Comparison of ENCODE assay signal across 25 cellular contexts in the genomic region with DNA sequence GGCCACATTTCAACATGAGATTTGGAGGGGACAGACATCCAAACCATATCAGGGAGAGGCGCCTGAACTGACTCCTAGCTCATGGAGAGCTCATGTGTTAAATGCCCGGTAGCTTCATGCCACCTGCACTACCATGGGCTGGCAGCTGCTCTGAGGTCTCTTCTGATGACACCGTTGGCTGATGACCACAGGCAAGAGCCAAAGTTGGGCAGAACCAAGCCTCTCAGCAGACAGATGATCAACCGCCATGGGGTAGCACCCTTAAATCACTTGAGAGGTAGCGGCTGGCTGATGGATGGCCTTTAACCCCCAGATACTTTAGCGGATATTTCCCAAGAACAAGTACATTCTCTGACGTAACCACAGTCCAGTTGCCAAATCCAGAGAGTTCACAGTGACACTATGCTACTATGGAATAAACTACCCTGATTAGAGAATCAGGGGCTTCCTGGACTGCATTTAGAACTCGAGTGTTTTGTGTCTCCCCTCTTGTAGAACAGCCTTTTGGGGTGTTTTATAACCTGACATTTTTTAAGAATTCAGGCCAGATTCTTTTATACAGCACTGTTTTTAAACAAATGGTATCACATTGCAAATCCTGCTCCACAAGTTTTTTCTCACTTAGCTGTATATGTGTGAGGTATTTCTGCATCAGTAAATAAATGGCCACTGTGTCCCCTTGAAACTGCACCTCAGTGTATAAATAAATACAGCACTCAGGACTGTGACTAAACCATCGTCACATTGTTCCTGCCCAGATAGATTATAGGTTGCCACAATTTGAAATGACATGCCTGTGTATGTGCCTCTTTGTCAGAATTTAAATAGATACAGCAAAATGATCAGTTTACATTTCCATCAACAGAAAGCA. TPM values are rescaled to one million over a fixed set of nuclear protein-coding genes. Genes with fewer than 3 reads are reported as not detected.
"Had no signal": no experiment of that assay in that cellular context is flagged by ENCODE, and none has a peak within 500 bp of the region (broad histone marks: within the 10 kb centered on the region; RNA-seq: fewer than 3 reads in every experiment).

No MANE protein-coding gene starts in this region.

- H3K4me1 Mint-ChIP-seq: activated CD4-positive, alpha-beta T cell treated with anti-CD3 and anti-CD28 coated beads, Interleukin-2, amount 10 ng/mL, durations not matched to agents 24 days and 14 days; activated naive CD8-positive, alpha-beta T cell treated with anti-CD3 and anti-CD28 coated beads for 36 hours; endodermal cell; nephron; stimulated activated naive B cell treated with anti-CD40 and anti-IgM and Interleukin-4, amounts not matched to agents 10 μg/mL and 1 μg/mL and 100 μg/mL, for 72 hours had no signal

- H3K4me3 Mint-ChIP-seq: activated CD4-positive, alpha-beta T cell treated with anti-CD3 and anti-CD28 coated beads, Interleukin-2, amount 10 ng/mL, durations not matched to agents 24 days and 14 days; activated naive CD8-positive, alpha-beta T cell treated with anti-CD3 and anti-CD28 coated beads for 36 hours; endodermal cell; nephron; stimulated activated naive B cell treated with anti-CD40 and anti-IgM and Interleukin-4, amounts not matched to agents 10 μg/mL and 1 μg/mL and 100 μg/mL, for 72 hours had no signal

- DNase-seq: activated CD4-positive, alpha-beta T cell treated with anti-CD3 and anti-CD28 coated beads, Interleukin-2, amount 10 ng/mL, durations not matched to agents 24 days and 14 days; activated CD4-positive, CD25-positive, alpha-beta regulatory T cell; activated CD8-positive, alpha-beta memory T cell treated with anti-CD3 and anti-CD28 coated beads, Interleukin-2, amount 50 U/mL, for 48 hours; activated naive CD8-positive, alpha-beta T cell treated with anti-CD3 and anti-CD28 coated beads for 36 hours; aorta; endodermal cell; foreskin fibroblast; hippocampal formation; kidney glomerular epithelial cell; occipital lobe; stimulated activated CD4-positive, alpha-beta T cell treated with anti-CD3 and anti-CD28 coated beads, Interleukin-15, amount 100 ng/mL, for 24 hours; stimulated activated CD4-positive, alpha-beta T cell treated with anti-CD3 and anti-CD28 coated beads, Interleukin-4, amount 100 ng/mL, for 1 hour; stimulated activated naive B cell treated with anti-CD40 and anti-IgM and Interleukin-4, amounts not matched to agents 10 μg/mL and 1 μg/mL and 100 μg/mL, for 72 hours; T-helper 2 cell; tibial artery had no signal

- H3K27me3 ChIP-seq: right atrium auricular region, tibial artery, vagina had no signal

- H3K4me1 ChIP-seq: right atrium auricular region, tibial artery, vagina had no signal

- H3K27me3 Mint-ChIP-seq: progenitor cell of endocrine pancreas had no signal

- H3K27ac ChIP-seq: right atrium auricular region, skin epidermis, tibial artery, vagina had no signal

- ATAC-seq: stimulated activated naive B cell treated with anti-CD40 and anti-IgM and Interleukin-4, amounts not matched to agents 10 μg/mL and 1 μg/mL and 100 μg/mL, for 72 hours had no signal

- H3K27ac Mint-ChIP-seq: activated CD4-positive, alpha-beta T cell treated with anti-CD3 and anti-CD28 coated beads, Interleukin-2, amount 10 ng/mL, durations not matched to agents 24 days and 14 days; activated naive CD8-positive, alpha-beta T cell treated with anti-CD3 and anti-CD28 coated beads for 36 hours; endodermal cell; nephron; progenitor cell of endocrine pancreas; stimulated activated naive B cell treated with anti-CD40 and anti-IgM and Interleukin-4, amounts not matched to agents 10 μg/mL and 1 μg/mL and 100 μg/mL, for 72 hours had no signal

- H3K36me3 ChIP-seq: right atrium auricular region, vagina had no signal

- H3K4me3 ChIP-seq: right atrium auricular region, skin epidermis, tibial artery, vagina had no signal

- H3K9me3 ChIP-seq: vagina had no signal

RNA-seq across cellular contexts. Expression of gene DRGX, which starts 30.8 kb away (rescaled TPM):
- total RNA-seq: activated naive CD8-positive, alpha-beta T cell treated with anti-CD3 and anti-CD28 coated beads for 36 hours; aorta; chondrocyte; dermis microvascular lymphatic vessel endothelial cell; endodermal cell; lower leg skin; mesenteric fat pad; occipital lobe; progenitor cell of endocrine pancreas; right atrium auricular region; subcutaneous adipose tissue; vagina had no signal
